Comparison of ENCODE assay signal across 23 cellular contexts in the genomic region with DNA sequence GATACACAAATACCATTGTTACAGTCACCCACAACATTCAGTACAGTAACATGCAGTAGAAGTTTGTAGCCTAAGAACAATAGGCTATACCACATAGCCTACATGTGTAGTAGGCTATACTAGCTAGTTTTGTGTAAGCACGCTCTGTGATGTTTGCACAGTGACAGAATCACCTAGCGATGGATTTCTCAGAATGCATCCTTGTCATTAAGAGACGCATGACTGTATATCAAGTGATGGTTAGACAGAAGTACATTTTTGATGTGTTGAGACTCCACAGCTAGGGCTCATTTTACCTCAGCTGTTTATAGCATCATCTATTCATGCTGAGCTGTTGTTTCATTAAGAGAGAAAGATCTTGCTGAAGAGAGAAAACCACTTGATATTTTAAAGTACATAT. TPM values are rescaled to one million over a fixed set of nuclear protein-coding genes. Genes with fewer than 3 reads are reported as not detected.
DNase-seq lines count a peak whose midpoint lies in the region; ATAC-seq, FAIRE-seq and TF ChIP-seq lines count a peak whose summit lies in the region.
"Had no signal": no experiment of that assay in that cellular context is flagged by ENCODE, and none has a peak within 500 bp of the region (broad histone marks: within the 10 kb centered on the region; RNA-seq: fewer than 3 reads in every experiment).

No MANE protein-coding gene starts in this region.

- CTCF ChIA-PET in GM12878 (lab: Yijun Ruan, JAX), result interaction anchor here (1.6 kb wide), 1 partner anchor 17 kb away, joined by 4 read pairs; no protein-coding TSS in a partner anchor

- H3K9me3 Mint-ChIP-seq in activated T-cell treated with anti-CD3 and anti-CD28 coated beads, Interleukin-2, amount 50 U/mL, for 72 hours, result no peaks in the 10 kb centered on the region
- H3K9me3 Mint-ChIP-seq in activated T-cell treated with anti-CD3 and anti-CD28 coated beads, Interleukin-2, amount 50 U/mL, for 24 hours, result no peaks in the 10 kb centered on the region
- H3K9me3 Mint-ChIP-seq in stimulated activated effector memory CD8-positive, alpha-beta T cell treated with anti-CD3 and anti-CD28 coated beads, Interleukin-12 subunit alpha, Interleukin-12 subunit beta, amount 100 ng/mL, for 72 hours, result no peaks in the 10 kb centered on the region
- H3K9me3 Mint-ChIP-seq: CD14-positive monocyte; CD4-positive, CD25-positive, alpha-beta regulatory T cell; CD8-positive, alpha-beta T cell had no signal

- H3K4me3 ChIP-seq in GM12878, result no peak overlapping the region
- H3K4me3 ChIP-seq in hepatocyte, result no peak overlapping the region
- H3K4me3 ChIP-seq: BLaER1 had no signal

- peak; percentile 43 for FAIRE-seq in H54 (lab: Jason Lieb, UNC)
- FAIRE-seq in GM12878 (lab: Jason Lieb, UNC), result peak; percentile 7
- FAIRE-seq: A204.1, D721Med, GM18507 had no signal

- no peaks in the 10 kb centered on the region for H3K27me3 ChIP-seq in GM12878 (replicated peaks in 1 of 2; ENCODE audit: control insufficient read depth in 2 of 2, insufficient read depth in 2 of 2, low read length in 1 of 2)
- H3K27me3 ChIP-seq in hepatocyte, result no peaks in the 10 kb centered on the region
- H3K27me3 ChIP-seq: BE2C, BLaER1 had no signal

- intact Hi-C loops in GM12878 (cut with micrococcal nuclease; ENCODE audit: unreplicated experiment), result no loop called here

- H3K36me3 ChIP-seq in GM12878 (ENCODE audit: control insufficient read depth in 2 of 2, insufficient read depth in 2 of 2, low read length in 1 of 2) (peaks cover 1 to 20% of the 10 kb centered on the region in 2 experiments), hepatocyte (replicated peaks; ENCODE audit: insufficient read depth, low read depth) (peaks cover 4% of the 10 kb centered on the region)
- H3K36me3 ChIP-seq: BE2C had no signal

- H4K20me1 ChIP-seq in GM12878 (ENCODE audit: control insufficient read depth, insufficient read depth) (no peaks in the 10 kb centered on the region), hepatocyte (ENCODE audit: insufficient read depth, poor library complexity, severe bottlenecking) (no peaks in the 10 kb centered on the region)
- H4K20me1 ChIP-seq: BLaER1 had no signal

- BruUV-seq in GM12878 (replicated peaks; lab: Mats Ljungman, UMichigan), result no TSS peak

- no peaks in the 10 kb centered on the region for H3K4me1 ChIP-seq in GM12878 (ENCODE audit: control insufficient read depth, insufficient read depth, low read length)
- no peaks in the 10 kb centered on the region for H3K4me1 ChIP-seq in hepatocyte (ENCODE audit: insufficient read depth)
- H3K4me1 ChIP-seq: BE2C, BLaER1, Caco-2 had no signal

- H3K79me2 ChIP-seq in GM12878 (ENCODE audit: control insufficient read depth, insufficient read depth, low read length) (no peaks in the 10 kb centered on the region), hepatocyte (no peaks in the 10 kb centered on the region)

- TF ChIP-seq EP300 in GM12878 (IDR thresholded peaks at IDR 0.05; ENCODE audit: borderline replicate concordance in 1 of 2, control insufficient read depth in 1 of 2, low read depth in 2 of 2, low read length in 2 of 2), result no peak

- TF ChIP-seq RAD21 in GM12878 (IDR thresholded peaks at IDR 0.05; ENCODE audit: insufficient read depth, low read depth, low read length), result no peak

- H3K27ac Mint-ChIP-seq in activated T-cell treated with anti-CD3 and anti-CD28 coated beads, Interleukin-2, amount 50 U/mL, for 72 hours, result no peak overlapping the region
- no peak overlapping the region for H3K27ac Mint-ChIP-seq in activated T-cell treated with anti-CD3 and anti-CD28 coated beads, Interleukin-2, amount 50 U/mL, for 24 hours
- H3K27ac Mint-ChIP-seq in stimulated activated effector memory CD8-positive, alpha-beta T cell treated with anti-CD3 and anti-CD28 coated beads, Interleukin-12 subunit alpha, Interleukin-12 subunit beta, amount 100 ng/mL, for 72 hours, result peak overlapping the region; percentile 6
- H3K27ac Mint-ChIP-seq: CD14-positive monocyte; CD8-positive, alpha-beta T cell had no signal

- H3K9me2 ChIP-seq in hepatocyte (replicated peaks; ENCODE audit: insufficient read depth), result no peaks in the 10 kb centered on the region

- no peak overlapping the region for H3K4me3 Mint-ChIP-seq in activated T-cell treated with anti-CD3 and anti-CD28 coated beads, Interleukin-2, amount 50 U/mL, for 72 hours
- no peak overlapping the region for H3K4me3 Mint-ChIP-seq in activated T-cell treated with anti-CD3 and anti-CD28 coated beads, Interleukin-2, amount 50 U/mL, for 24 hours
- H3K4me3 Mint-ChIP-seq in stimulated activated effector memory CD8-positive, alpha-beta T cell treated with anti-CD3 and anti-CD28 coated beads, Interleukin-12 subunit alpha, Interleukin-12 subunit beta, amount 100 ng/mL, for 72 hours, result no peak overlapping the region
- H3K4me3 Mint-ChIP-seq: CD14-positive monocyte; CD4-positive, CD25-positive, alpha-beta regulatory T cell; CD8-positive, alpha-beta T cell had no signal

- in situ Hi-C loops in GM12878 (cut with MboI), result no loop called here

- SMC1A ChIA-PET in GM12878 (lab: Charles Lee; ENCODE audit: uncharacterized antibody, unreplicated experiment), result interaction anchor here (0.8 kb wide), 2 partner anchors 10 to 93 kb away, joined by 3 to 4 read pairs; no protein-coding TSS in a partner anchor

- no peak for DNase-seq in activated T-cell treated with anti-CD3 and anti-CD28 coated beads, Interleukin-2, amount 50 U/mL, for 72 hours
- no peak for DNase-seq in activated T-cell treated with anti-CD3 and anti-CD28 coated beads, Interleukin-2, amount 50 U/mL, for 24 hours
- DNase-seq in H54 (ENCODE audit: insufficient read length, low spot score) (no peak), GM12878 (ENCODE audit: low read depth, low spot score) (no peak), inferior parietal cortex (ENCODE audit: extremely low spot score) (no peak), hepatocyte (ENCODE audit: low spot score) (no peak)
- no peak for DNase-seq in stimulated activated effector memory CD8-positive, alpha-beta T cell treated with anti-CD3 and anti-CD28 coated beads, Interleukin-12 subunit alpha, Interleukin-12 subunit beta, amount 100 ng/mL, for 72 hours (ENCODE audit: low spot score in 2 of 2)
- DNase-seq: 8988T; ACHN; BE2C; C1 segment of cervical spinal cord; Caco-2; Calu3; CD4-positive, CD25-positive, alpha-beta regulatory T cell; CD8-positive, alpha-beta T cell; DMS79 treated with DMSO at 0.1 percent for 48 hours; GF-D8 had no signal

- TF ChIP-seq POLR2A in H54 (IDR thresholded peaks at IDR 0.05; ENCODE audit: low read depth, low read length) (no peak), GM12878 (IDR thresholded peaks at IDR 0.05; ENCODE audit: low read depth, low read length) (no peak)

- H3K27ac ChIP-seq in GM12878 (ENCODE audit: control insufficient read depth, insufficient read depth) (no peak overlapping the region), hepatocyte (no peak overlapping the region)
- H3K27ac ChIP-seq: BLaER1 had no signal

- H3K4me2 ChIP-seq in GM12878 (ENCODE audit: control insufficient read depth, insufficient read depth), result no peak overlapping the region
- no peak overlapping the region for H3K4me2 ChIP-seq in hepatocyte
- H3K4me2 ChIP-seq: BLaER1 had no signal

- peaks cover 18 to 30% of the 10 kb centered on the region in 2 donors for H3K36me3 Mint-ChIP-seq in activated T-cell treated with anti-CD3 and anti-CD28 coated beads, Interleukin-2, amount 50 U/mL, for 72 hours (ENCODE audit: insufficient read depth in 2 of 2)
- H3K36me3 Mint-ChIP-seq in activated T-cell treated with anti-CD3 and anti-CD28 coated beads, Interleukin-2, amount 50 U/mL, for 24 hours (ENCODE audit: low read depth), result peaks cover 88% of the 10 kb centered on the region
- H3K36me3 Mint-ChIP-seq in stimulated activated effector memory CD8-positive, alpha-beta T cell treated with anti-CD3 and anti-CD28 coated beads, Interleukin-12 subunit alpha, Interleukin-12 subunit beta, amount 100 ng/mL, for 72 hours, result peaks cover 100% of the 10 kb centered on the region

- no peak overlapping the region for H3K9ac ChIP-seq in GM12878 (ENCODE audit: control insufficient read depth, insufficient read depth, low read length)
- H3K9ac ChIP-seq: BLaER1 had no signal

- peaks cover 4% of the 10 kb centered on the region for H3K4me1 Mint-ChIP-seq in activated T-cell treated with anti-CD3 and anti-CD28 coated beads, Interleukin-2, amount 50 U/mL, for 72 hours (ENCODE audit: low read depth)
- peaks cover 3% of the 10 kb centered on the region for H3K4me1 Mint-ChIP-seq in activated T-cell treated with anti-CD3 and anti-CD28 coated beads, Interleukin-2, amount 50 U/mL, for 24 hours (ENCODE audit: low read depth)
- H3K4me1 Mint-ChIP-seq in stimulated activated effector memory CD8-positive, alpha-beta T cell treated with anti-CD3 and anti-CD28 coated beads, Interleukin-12 subunit alpha, Interleukin-12 subunit beta, amount 100 ng/mL, for 72 hours, result no peaks in the 10 kb centered on the region
- H3K4me1 Mint-ChIP-seq: CD14-positive monocyte had no signal

- POLR2A ChIA-PET in GM12878 (lab: Charles Lee), result no interaction called here

- RAD21 ChIA-PET in GM12878 (lab: Charles Lee; ENCODE audit: unreplicated experiment), result no interaction called here

- ATAC-seq in activated T-cell treated with anti-CD3 and anti-CD28 coated beads, Interleukin-2, amount 50 U/mL, for 72 hours (replicated peaks in 1 of 2), result peak; percentile 60 to 94
- ATAC-seq in GM12878 (no peak), HG03045 (IDR thresholded peaks at IDR 0.05; ENCODE audit: unreplicated experiment) (no peak)
- ATAC-seq in stimulated activated effector memory CD8-positive, alpha-beta T cell treated with anti-CD3 and anti-CD28 coated beads, Interleukin-12 subunit alpha, Interleukin-12 subunit beta, amount 100 ng/mL, for 72 hours, result peak; percentile 82
- ATAC-seq: CD8-positive, alpha-beta T cell had no signal

- TF ChIP-seq CTCF in GM12878 (IDR thresholded peaks at IDR 0.05 in 2 of 3, conservative IDR thresholded peaks at IDR 0.05 in 1 of 3; ENCODE audit: control insufficient read depth in 2 of 3, extremely low read depth in 1 of 3, insufficient read depth in 1 of 3, low read depth in 3 of 3, low read length in 3 of 3), result no peak
- TF ChIP-seq CTCF in hepatocyte (IDR thresholded peaks at IDR 0.05; ENCODE audit: poor library complexity), result no peak

- no peak overlapping the region for H2AFZ ChIP-seq in GM12878 (ENCODE audit: control insufficient read depth, low read depth, low read length)
- no peak overlapping the region for H2AFZ ChIP-seq in hepatocyte

- 94% methylated on average over 3 of the region's 3 CpGs for WGBS in GM12878 (ENCODE audit: insufficient coverage, insufficient replicate concordance, low lambda C conversion rate, missing lambda C conversion rate)
- 93% methylated on average over 3 of the region's 3 CpGs for WGBS in hepatocyte (ENCODE audit: low lambda C conversion rate, missing lambda C conversion rate)

- no peaks in the 10 kb centered on the region for H3K9me3 ChIP-seq in GM12878 (replicated peaks; ENCODE audit: control insufficient read depth, insufficient read depth, low read length)
- no peaks in the 10 kb centered on the region for H3K9me3 ChIP-seq in hepatocyte (ENCODE audit: low read depth)
- H3K9me3 ChIP-seq: BE2C, BLaER1, Caco-2 had no signal

- H3K27me3 Mint-ChIP-seq in activated T-cell treated with anti-CD3 and anti-CD28 coated beads, Interleukin-2, amount 50 U/mL, for 72 hours (ENCODE audit: low read depth), result no peaks in the 10 kb centered on the region
- no peaks in the 10 kb centered on the region for H3K27me3 Mint-ChIP-seq in activated T-cell treated with anti-CD3 and anti-CD28 coated beads, Interleukin-2, amount 50 U/mL, for 24 hours
- H3K27me3 Mint-ChIP-seq: CD4-positive, CD25-positive, alpha-beta regulatory T cell had no signal

RNA-seq across cellular contexts. Expression of a gene that starts 19.4 kb away (rescaled TPM):
- 10 to 100 TPM; 23.0 to 28.0 TPM for total RNA-seq in activated T-cell treated with anti-CD3 and anti-CD28 coated beads, Interleukin-2, amount 50 U/mL, for 72 hours
- total RNA-seq in GM12878 (2013; cell fraction: nucleolus; rRNA removed), result 9.8 and 12.6 TPM in 2 replicates
- total RNA-seq in GM12878 (2014; rRNA removed), result 3.8 and 3.9 TPM in 2 replicates
- 7.1 and 7.3 TPM in 2 replicates for total RNA-seq in GM12878 (2014; rRNA removed; fragmentation: Illumina TruSeq; extraction: Trizol)
- total RNA-seq in GM12878 (2021), result 13.3 and 15.3 TPM in 2 replicates
- 1.3 TPM for polyA plus RNA-seq in GM12878 (2011; ENCODE audit: low read depth)
- polyA plus RNA-seq in GM12878 (2011; rRNA removed), result 21.1 and 34.0 TPM in 2 replicates
- polyA plus RNA-seq in GM12878 (2011; cell fraction: cytosol; rRNA removed), result 3.0 and 3.4 TPM in 2 replicates
- polyA plus RNA-seq in GM12878 (2011; cell fraction: nucleus; rRNA removed), result 3.9 and 5.8 TPM in 2 replicates
- polyA plus RNA-seq in GM12878 (2012), result 4.5 and 6.7 TPM in 2 replicates
- 7.2 and 7.3 TPM in 2 replicates for polyA plus RNA-seq in GM12878 (2014; fragmentation: Illumina TruSeq; extraction: Trizol)
- 1 to 10 TPM; 1.4 to 2.0 TPM for polyA plus RNA-seq in GM12878 (2014; fragmentation: Nextera tagmentation; extraction: Ambion mirVana)
- polyA plus RNA-seq in GM12878 (2014; rRNA removed), result 5.4 and 7.6 TPM in 2 replicates
- polyA plus RNA-seq in GM12878 (2016; fragmentation: Nextera tagmentation; extraction: Ambion mirVana), result 10 to 100 TPM; 10.3 to 10.6 TPM
- 4.4 and 7.1 TPM in 2 replicates for polyA minus RNA-seq in GM12878 (2011; rRNA and poly(A)+ RNA removed)
- polyA minus RNA-seq in GM12878 (2011; cell fraction: cytosol; rRNA and poly(A)+ RNA removed), result 2.9 and 7.5 TPM in 2 replicates
- polyA minus RNA-seq in GM12878 (2011; cell fraction: nucleus; rRNA and poly(A)+ RNA removed), result 5.0 and 8.4 TPM in 2 replicates
- total RNA-seq in hepatocyte, result 8.3 and 9.1 TPM in 2 replicates
- 19.3 and 32.1 TPM in 2 replicates for polyA plus RNA-seq in hepatocyte

RNA-seq across cellular contexts. Expression of a gene that starts 21.2 kb away (rescaled TPM):
- 1 to 10 TPM; 2.1 to 3.0 TPM for total RNA-seq in activated T-cell treated with anti-CD3 and anti-CD28 coated beads, Interleukin-2, amount 50 U/mL, for 72 hours
- total RNA-seq in GM12878 (2013; cell fraction: nucleolus; rRNA removed), result 5.1 and 5.2 TPM in 2 replicates
- total RNA-seq in GM12878 (2014; rRNA removed), result 7.8 and 10.2 TPM in 2 replicates
- total RNA-seq in GM12878 (2014; rRNA removed; fragmentation: Illumina TruSeq; extraction: Trizol), result 9.6 and 10.5 TPM in 2 replicates
- total RNA-seq in GM12878 (2021), result 5.6 and 6.4 TPM in 2 replicates
- polyA plus RNA-seq in GM12878 (2011; ENCODE audit: low read depth), result 4.9 TPM
- polyA plus RNA-seq in GM12878 (2011; rRNA removed), result 6.3 and 8.1 TPM in 2 replicates
- 2.8 TPM in 2 replicates for polyA plus RNA-seq in GM12878 (2011; cell fraction: cytosol; rRNA removed)
- 2.4 and 2.9 TPM in 2 replicates for polyA plus RNA-seq in GM12878 (2011; cell fraction: nucleus; rRNA removed)
- 3.6 and 4.4 TPM in 2 replicates for polyA plus RNA-seq in GM12878 (2012)
- polyA plus RNA-seq in GM12878 (2014; fragmentation: Illumina TruSeq; extraction: Trizol), result 15.2 and 17.0 TPM in 2 replicates
- 10 to 100 TPM; 16.6 to 16.7 TPM for polyA plus RNA-seq in GM12878 (2014; fragmentation: Nextera tagmentation; extraction: Ambion mirVana)
- 9.8 and 11.3 TPM in 2 replicates for polyA plus RNA-seq in GM12878 (2014; rRNA removed)
- 10 to 100 TPM; 13.7 to 14.7 TPM for polyA plus RNA-seq in GM12878 (2016; fragmentation: Nextera tagmentation; extraction: Ambion mirVana)
- polyA minus RNA-seq in GM12878 (2011; rRNA and poly(A)+ RNA removed), result 1.1 and 1.8 TPM in 2 replicates
- 0.94 and 2.8 TPM in 2 replicates for polyA minus RNA-seq in GM12878 (2011; cell fraction: cytosol; rRNA and poly(A)+ RNA removed)
- polyA minus RNA-seq in GM12878 (2011; cell fraction: nucleus; rRNA and poly(A)+ RNA removed), result 3.9 and 5.0 TPM in 2 replicates
- total RNA-seq in hepatocyte, result 44.9 and 45.4 TPM in 2 replicates
- polyA plus RNA-seq in hepatocyte, result 93.9 and 113 TPM in 2 replicates

RNA-seq across cellular contexts. Expression of a gene that starts 48.5 kb away (rescaled TPM):
- 1 to 10 TPM; 6.8 to 8.7 TPM for total RNA-seq in activated T-cell treated with anti-CD3 and anti-CD28 coated beads, Interleukin-2, amount 50 U/mL, for 72 hours
- 8.4 and 8.6 TPM in 2 replicates for total RNA-seq in GM12878 (2013; cell fraction: nucleolus; rRNA removed)
- 3.4 and 4.4 TPM in 2 replicates for total RNA-seq in GM12878 (2014; rRNA removed)
- total RNA-seq in GM12878 (2014; rRNA removed; fragmentation: Illumina TruSeq; extraction: Trizol), result 4.3 TPM in 2 replicates
- total RNA-seq in GM12878 (2021), result 2.9 and 3.1 TPM in 2 replicates
- 3.6 TPM for polyA plus RNA-seq in GM12878 (2011; ENCODE audit: low read depth)
- 6.2 and 9.5 TPM in 2 replicates for polyA plus RNA-seq in GM12878 (2011; rRNA removed)
- 2.1 and 2.4 TPM in 2 replicates for polyA plus RNA-seq in GM12878 (2011; cell fraction: cytosol; rRNA removed)
- polyA plus RNA-seq in GM12878 (2011; cell fraction: nucleus; rRNA removed), result 8.5 and 9.4 TPM in 2 replicates
- polyA plus RNA-seq in GM12878 (2012), result 4.7 and 6.7 TPM in 2 replicates
- polyA plus RNA-seq in GM12878 (2014; fragmentation: Illumina TruSeq; extraction: Trizol), result 6.4 and 7.4 TPM in 2 replicates
- 1 to 10 TPM; 2.1 to 3.0 TPM for polyA plus RNA-seq in GM12878 (2014; fragmentation: Nextera tagmentation; extraction: Ambion mirVana)
- polyA plus RNA-seq in GM12878 (2014; rRNA removed), result 4.0 and 6.8 TPM in 2 replicates
- 1 to 10 TPM; 1.8 to 2.6 TPM for polyA plus RNA-seq in GM12878 (2016; fragmentation: Nextera tagmentation; extraction: Ambion mirVana)
- polyA minus RNA-seq in GM12878 (2011; rRNA and poly(A)+ RNA removed), result 1.6 and 1.7 TPM in 2 replicates
- 1.1 and 1.4 TPM in 2 replicates for polyA minus RNA-seq in GM12878 (2011; cell fraction: cytosol; rRNA and poly(A)+ RNA removed)
- polyA minus RNA-seq in GM12878 (2011; cell fraction: nucleus; rRNA and poly(A)+ RNA removed), result 3.1 and 5.6 TPM in 2 replicates
- 3.8 and 3.9 TPM in 2 replicates for total RNA-seq in hepatocyte
- 3.2 and 4.6 TPM in 2 replicates for polyA plus RNA-seq in hepatocyte
- polyA plus RNA-seq: CD14-positive monocyte had no signal

RNA-seq across cellular contexts. Expression of a gene that starts 48.7 kb away (rescaled TPM):
- total RNA-seq in activated T-cell treated with anti-CD3 and anti-CD28 coated beads, Interleukin-2, amount 50 U/mL, for 72 hours, result 10 to 100 TPM; 56.7 to 75.2 TPM
- total RNA-seq in GM12878 (2013; cell fraction: nucleolus; rRNA removed), result 99.5 and 101 TPM in 2 replicates
- total RNA-seq in GM12878 (2014; rRNA removed) (70.1 and 74.5 TPM in 2 replicates), GM12878 (2014; rRNA removed; fragmentation: Illumina TruSeq; extraction: Trizol) (49.5 and 50.1 TPM in 2 replicates), GM12878 (2021) (46.8 and 49.1 TPM in 2 replicates), hepatocyte (51.7 and 53.0 TPM in 2 replicates)
- polyA plus RNA-seq in GM12878 (2011; ENCODE audit: low read depth), result 27.2 TPM
- polyA plus RNA-seq in GM12878 (2011; rRNA removed) (65.7 and 80.6 TPM in 2 replicates), GM12878 (2014; fragmentation: Illumina TruSeq; extraction: Trizol) (48.2 and 68.4 TPM in 2 replicates), GM12878 (2014; fragmentation: Nextera tagmentation; extraction: Ambion mirVana) (10 to 100 TPM; 19.1 to 25.1 TPM), GM12878 (2014; rRNA removed) (53.8 and 59.3 TPM in 2 replicates), GM12878 (2016; fragmentation: Nextera tagmentation; extraction: Ambion mirVana) (10 to 100 TPM; 71.1 to 75.6 TPM), hepatocyte (33.4 and 39.8 TPM in 2 replicates)
- 40.1 and 59.0 TPM in 2 replicates for polyA plus RNA-seq in GM12878 (2011; cell fraction: cytosol; rRNA removed)
- polyA plus RNA-seq in GM12878 (2011; cell fraction: nucleus; rRNA removed), result 47.4 and 47.8 TPM in 2 replicates
- 45.5 and 50.4 TPM in 2 replicates for polyA plus RNA-seq in GM12878 (2012)
- polyA minus RNA-seq in GM12878 (2011; rRNA and poly(A)+ RNA removed), result 43.6 and 62.9 TPM in 2 replicates
- polyA minus RNA-seq in GM12878 (2011; cell fraction: cytosol; rRNA and poly(A)+ RNA removed), result 28.7 and 34.7 TPM in 2 replicates
- polyA minus RNA-seq in GM12878 (2011; cell fraction: nucleus; rRNA and poly(A)+ RNA removed), result 68.9 and 87.0 TPM in 2 replicates

Comparison
In these comparisons a context has a peak if more than half of its experiments do, and no peak if none do; other contexts are left out.
1. ATAC-seq: peak in activated T-cell treated with anti-CD3 and anti-CD28 coated beads, Interleukin-2, amount 50 U/mL, for 72 hours (2 of 2) and stimulated activated effector memory CD8-positive, alpha-beta T cell treated with anti-CD3 and anti-CD28 coated beads, Interleukin-12 subunit alpha, Interleukin-12 subunit beta, amount 100 ng/mL, for 72 hours (single experiment); none in GM12878 (single experiment) and HG03045 (single experiment).